ENCODE assay signal across 8 cellular contexts in genomic region chr2:218368621-218369153, GRCh38. TPM values are rescaled to one million over a fixed set of nuclear protein-coding genes. Genes with fewer than 3 reads are reported as not detected.
DNase-seq lines count a peak whose midpoint lies in the region; ATAC-seq and TF ChIP-seq lines count a peak whose summit lies in the region.

No MANE protein-coding gene starts in this region.

- DNase-seq in AG04450 (ENCODE audit: low read depth, low spot score) (no peak), GM23338 (ENCODE audit: low spot score) (peak; percentile 72), amniotic epithelial cell (ENCODE audit: low read depth) (peak; percentile 43), mesenchymal stem cell (peak; percentile 46), NCI-H187 (lab: John Stamatoyannopoulos, UW) (no peak), GDM1 (lab: John Stamatoyannopoulos, UW) (no peak), SK-N-SH (no peak)

- H2BK120ac ChIP-seq in mesenchymal stem cell (ENCODE audit: low read depth, low read length): no peak overlapping the region

- peak overlapping the region; percentile 77 for H3K4me3 Mint-ChIP-seq in GM23338

- no peaks in the 10 kb centered on the region for H3K9me3 Mint-ChIP-seq in GM23338

- H3K9ac ChIP-seq in mesenchymal stem cell (ENCODE audit: low read length): no peak overlapping the region
- no peak overlapping the region for H3K9ac ChIP-seq in SK-N-SH

- peaks cover 23% of the 10 kb centered on the region for H3K27me3 Mint-ChIP-seq in GM23338 (ENCODE audit: insufficient read depth, low read depth, poor library complexity)

- peak overlapping the region in 1 of 2 experiments; percentile 70 for H2BK12ac ChIP-seq in mesenchymal stem cell (ENCODE audit: low read length in 2 of 2)

- H2AFZ ChIP-seq in GM23338 (peak overlapping the region; percentile 97), mesenchymal stem cell (ENCODE audit: low read depth, low read length) (peak overlapping the region; percentile 47), SK-N-SH (ENCODE audit: low read depth) (no peak overlapping the region)

- H3K27ac ChIP-seq in AG04450 (ENCODE audit: low read depth, low read length): no peak overlapping the region
- H3K27ac ChIP-seq in GM23338 (ENCODE audit: low read depth): no peak overlapping the region
- no peak overlapping the region for H3K27ac ChIP-seq in mesenchymal stem cell (ENCODE audit: low read length, poor library complexity, severe bottlenecking)
- no peak overlapping the region for H3K27ac ChIP-seq in SK-N-SH (ENCODE audit: low read depth in 2 of 2, low read length in 1 of 2)

- no peak overlapping the region for H2BK5ac ChIP-seq in mesenchymal stem cell (ENCODE audit: low read depth, low read length, poor library complexity, severe bottlenecking)

- 57% methylated on average over 24 of the region's 27 CpGs for WGBS in mesenchymal stem cell
- 86% methylated on average over 22 of the region's 27 CpGs for WGBS in SK-N-SH (ENCODE audit: low lambda C conversion rate)

- H3K36me3 Mint-ChIP-seq in GM23338 (ENCODE audit: low read depth): no peaks in the 10 kb centered on the region

- H3K27me3 ChIP-seq in AG04450 (ENCODE audit: control insufficient read depth, insufficient read depth, low read length) (peaks cover 4% of the 10 kb centered on the region), GM23338 (ENCODE audit: insufficient read depth) (no peaks in the 10 kb centered on the region), mesenchymal stem cell (ENCODE audit: control insufficient read depth in 1 of 2, insufficient read depth in 1 of 2, low read length in 2 of 2) (peaks cover 12 to 14% of the 10 kb centered on the region in 2 experiments), SK-N-SH (ENCODE audit: insufficient read depth) (no peaks in the 10 kb centered on the region)

- peak overlapping the region; percentile 30 for H2BK15ac ChIP-seq in mesenchymal stem cell (ENCODE audit: low read depth, poor library complexity, severe bottlenecking)

- H3K27ac Mint-ChIP-seq in GM23338: no peak overlapping the region

- no peak for TF ChIP-seq EP300 in SK-N-SH (IDR thresholded peaks at IDR 0.05; ENCODE audit: borderline replicate concordance in 1 of 2, low read depth in 1 of 2, low read length in 1 of 2)

- TF ChIP-seq RAD21 in SK-N-SH (IDR thresholded peaks at IDR 0.05; ENCODE audit: low read length): no peak

- H3K79me2 ChIP-seq in GM23338 (replicated peaks; ENCODE audit: insufficient read depth): no peaks in the 10 kb centered on the region
- no peaks in the 10 kb centered on the region for H3K79me2 ChIP-seq in SK-N-SH (ENCODE audit: insufficient read depth)

- H3K23ac ChIP-seq in mesenchymal stem cell (ENCODE audit: low read length in 2 of 2): no peak overlapping the region

- CTCF ChIA-PET in AG04450 (lab: Charles Lee): interaction anchor here (0.9 to 1.3 kb wide), 3 partner anchors 12 to 76 kb away, joined by 3 to 5 read pairs (median 3); partner anchors contain the start of gene CATIP
- CTCF ChIA-PET in SK-N-SH (lab: Yijun Ruan, JAX): no interaction called here

- H3K4ac ChIP-seq in mesenchymal stem cell (ENCODE audit: low read depth in 1 of 2, low read length in 2 of 2): peak overlapping the region in 1 of 2 experiments; percentile 62

- no peak overlapping the region for H3K18ac ChIP-seq in mesenchymal stem cell (ENCODE audit: low read depth in 1 of 2, low read length in 2 of 2)

- H3K4me1 ChIP-seq in GM23338 (ENCODE audit: insufficient read depth): no peaks in the 10 kb centered on the region
- peaks cover 4% of the 10 kb centered on the region for H3K4me1 ChIP-seq in mesenchymal stem cell (ENCODE audit: control insufficient read depth, insufficient read depth, low read depth, low read length)
- no peaks in the 10 kb centered on the region; a peak in 1 of 4 replicates for H3K4me1 ChIP-seq in SK-N-SH (ENCODE audit: control insufficient read depth in 1 of 2, insufficient read depth in 2 of 2, low read depth in 1 of 2, low read length in 1 of 2)

- peak; percentile 68 for ATAC-seq in GM23338
- no peak for ATAC-seq in HG02571 (IDR thresholded peaks at IDR 0.05; ENCODE audit: unreplicated experiment)

- H4K20me1 ChIP-seq in GM23338 (replicated peaks; ENCODE audit: insufficient read depth) (no peaks in the 10 kb centered on the region), SK-N-SH (ENCODE audit: insufficient read depth) (no peaks in the 10 kb centered on the region)

- H3K79me1 ChIP-seq in mesenchymal stem cell (replicated peaks; ENCODE audit: low read length, poor library complexity, severe bottlenecking): no peaks in the 10 kb centered on the region

- peaks cover 4% of the 10 kb centered on the region; the same call in 2 of the 3 replicates for H3K4me1 Mint-ChIP-seq in GM23338

- H3K4me3 ChIP-seq in AG04450 (ENCODE audit: low read depth, low read length) (no peak overlapping the region), GM23338 (peak overlapping the region; percentile 85), mesenchymal stem cell (ENCODE audit: insufficient read depth in 1 of 2, low read depth in 1 of 2, low read length in 2 of 2) (no peak overlapping the region), SK-N-SH (ENCODE audit: low read depth in 2 of 2, low read length in 1 of 2) (no peak overlapping the region)

- H4K91ac ChIP-seq in mesenchymal stem cell (ENCODE audit: low read length): no peak overlapping the region

- H3K9me3 ChIP-seq in AG04450 (ENCODE audit: control insufficient read depth, insufficient read depth, low read length) (peaks cover 9% of the 10 kb centered on the region), mesenchymal stem cell (ENCODE audit: control insufficient read depth, low read length) (peaks cover 5% of the 10 kb centered on the region), SK-N-SH (no peaks in the 10 kb centered on the region)

- 0 out of 2 replicates have a peak, but pooled peaks have one; percentile 7 for TF ChIP-seq CTCF in AG04450 (IDR thresholded peaks at IDR 0.05; ENCODE audit: low read depth, low read length)
- peak in 1 of 2 experiments; percentile 29; a peak in 2 of 4 replicates for TF ChIP-seq CTCF in GM23338 (conservative IDR thresholded peaks at IDR 0.05; ENCODE audit: low read depth in 2 of 2)
- TF ChIP-seq CTCF in SK-N-SH (IDR thresholded peaks at IDR 0.05): no peak

- H3K36me3 ChIP-seq in GM23338 (ENCODE audit: insufficient read depth): no peaks in the 10 kb centered on the region
- no peaks in the 10 kb centered on the region for H3K36me3 ChIP-seq in mesenchymal stem cell (ENCODE audit: control insufficient read depth in 1 of 2, insufficient read depth in 2 of 2, low read depth in 1 of 2, low read length in 2 of 2)
- no peaks in the 10 kb centered on the region for H3K36me3 ChIP-seq in SK-N-SH (replicated peaks in 1 of 2; ENCODE audit: control insufficient read depth in 1 of 2, insufficient read depth in 2 of 2, low read length in 1 of 2)

- POLR2A ChIA-PET in AG04450 (lab: Yijun Ruan, JAX): interaction anchor here (0.9 kb wide), 1 partner anchor 27 kb away, joined by 5 read pairs; no protein-coding TSS in a partner anchor
- POLR2A ChIA-PET in SK-N-SH (lab: Yijun Ruan, JAX): no interaction called here

- H3K14ac ChIP-seq in mesenchymal stem cell (ENCODE audit: low read length in 2 of 2): no peak overlapping the region

- H3K4me2 ChIP-seq in GM23338 (peak overlapping the region; percentile 96), mesenchymal stem cell (ENCODE audit: low read length, poor library complexity, severe bottlenecking) (no peak overlapping the region), SK-N-SH (no peak overlapping the region)

- H4K8ac ChIP-seq in mesenchymal stem cell (ENCODE audit: low read length): no peak overlapping the region

- H3K9me2 ChIP-seq in GM23338 (ENCODE audit: insufficient read depth): no peaks in the 10 kb centered on the region
- no peaks in the 10 kb centered on the region for H3K9me2 ChIP-seq in SK-N-SH

- no peak overlapping the region for H2AK5ac ChIP-seq in mesenchymal stem cell (ENCODE audit: low read length, severe bottlenecking)

- H3F3A ChIP-seq in GM23338 (replicated peaks; ENCODE audit: low read depth) (peaks cover 8% of the 10 kb centered on the region; the same call in 1 of the 2 replicates), SK-N-SH (replicated peaks; ENCODE audit: insufficient read depth) (no peaks in the 10 kb centered on the region)

RNA-seq across cellular contexts. Expression of gene CATIP, which starts 12.0 kb away (rescaled TPM):
- polyA plus RNA-seq in AG04450 (2011; rRNA removed): not detected in 2 replicates
- polyA minus RNA-seq in AG04450 (2011; rRNA and poly(A)+ RNA removed): 0.43 and 0.46 TPM in 2 replicates
- total RNA-seq in GM23338 (2014; rRNA removed; shearing (Covaris generic)): not detected in 2 replicates
- polyA plus RNA-seq in GM23338 (2016; fragmentation: Nextera tagmentation; extraction: Ambion mirVana): 0.15 and 0.23 TPM in 2 replicates
- not detected for polyA plus RNA-seq in mesenchymal stem cell (2013, experiment 1 of 2)
- polyA plus RNA-seq in mesenchymal stem cell (2013, experiment 2 of 2): not detected
- 0.18 and 0.26 TPM in 2 replicates for polyA plus RNA-seq in SK-N-SH (2012; rRNA removed)
- 0.08 and 0.12 TPM in 2 replicates for polyA plus RNA-seq in SK-N-SH (2012; cell fraction: cytosol; rRNA removed)
- 0.64 and 0.94 TPM in 2 replicates for polyA plus RNA-seq in SK-N-SH (2012; cell fraction: nucleus; rRNA removed)

RNA-seq across cellular contexts. Expression of gene SLC11A1, which starts 13.4 kb away (rescaled TPM):
- polyA plus RNA-seq in AG04450 (2011; rRNA removed) (0.04 TPM in 1 of 2 replicates, not detected in the other), GM23338 (2016; fragmentation: Nextera tagmentation; extraction: Ambion mirVana) (0.16 and 0.31 TPM in 2 replicates), SK-N-SH (2012; rRNA removed) (0.26 and 0.31 TPM in 2 replicates)
- 0.14 TPM in 1 of 2 replicates, not detected in the other for polyA minus RNA-seq in AG04450 (2011; rRNA and poly(A)+ RNA removed)
- 0.89 TPM in 1 of 2 replicates, not detected in the other for total RNA-seq in GM23338 (2014; rRNA removed; shearing (Covaris generic))
- polyA plus RNA-seq in mesenchymal stem cell (2013, experiment 1 of 2): 0.10 TPM
- polyA plus RNA-seq in mesenchymal stem cell (2013, experiment 2 of 2): 0.10 TPM
- polyA plus RNA-seq in SK-N-SH (2012; cell fraction: cytosol; rRNA removed): 0.13 and 0.24 TPM in 2 replicates
- 0.25 and 0.56 TPM in 2 replicates for polyA plus RNA-seq in SK-N-SH (2012; cell fraction: nucleus; rRNA removed)

RNA-seq across cellular contexts. Expression of gene CTDSP1, which starts 31.0 kb away (rescaled TPM):
- polyA plus RNA-seq in AG04450 (2011; rRNA removed): 51.3 and 66.6 TPM in 2 replicates
- 77.8 and 111 TPM in 2 replicates for polyA minus RNA-seq in AG04450 (2011; rRNA and poly(A)+ RNA removed)
- total RNA-seq in GM23338 (2014; rRNA removed; shearing (Covaris generic)): 14.8 and 21.8 TPM in 2 replicates
- polyA plus RNA-seq in GM23338 (2016; fragmentation: Nextera tagmentation; extraction: Ambion mirVana): 6.7 and 6.9 TPM in 2 replicates
- 65.2 TPM for polyA plus RNA-seq in mesenchymal stem cell (2013, experiment 1 of 2)
- 63.8 TPM for polyA plus RNA-seq in mesenchymal stem cell (2013, experiment 2 of 2)
- polyA plus RNA-seq in SK-N-SH (2012; rRNA removed): 78.5 and 88.0 TPM in 2 replicates
- 36.6 and 51.6 TPM in 2 replicates for polyA plus RNA-seq in SK-N-SH (2012; cell fraction: cytosol; rRNA removed)
- 82.0 and 102 TPM in 2 replicates for polyA plus RNA-seq in SK-N-SH (2012; cell fraction: nucleus; rRNA removed)

RNA-seq across cellular contexts. Expression of gene VIL1, which starts 50.2 kb away (rescaled TPM):
- 0.06 TPM in 1 of 2 replicates, not detected in the other for polyA plus RNA-seq in AG04450 (2011; rRNA removed)
- not detected in 2 replicates for polyA minus RNA-seq in AG04450 (2011; rRNA and poly(A)+ RNA removed)
- total RNA-seq in GM23338 (2014; rRNA removed; shearing (Covaris generic)): 5.9 and 9.2 TPM in 2 replicates
- polyA plus RNA-seq in GM23338 (2016; fragmentation: Nextera tagmentation; extraction: Ambion mirVana): 2.3 and 3.5 TPM in 2 replicates
- polyA plus RNA-seq in mesenchymal stem cell (2013, experiment 1 of 2): not detected
- polyA plus RNA-seq in mesenchymal stem cell (2013, experiment 2 of 2): under 0.01 TPM
- polyA plus RNA-seq in SK-N-SH (2012; rRNA removed): under 0.01 and 0.02 TPM in 2 replicates
- not detected in 2 replicates for polyA plus RNA-seq in SK-N-SH (2012; cell fraction: cytosol; rRNA removed)
- 0.05 and 0.10 TPM in 2 replicates for polyA plus RNA-seq in SK-N-SH (2012; cell fraction: nucleus; rRNA removed)

Comparison
In these comparisons a context has a peak if more than half of its experiments do, and no peak if none do; other contexts are left out.
1. DNase-seq: peak in GM23338 (single experiment), amniotic epithelial cell (single experiment) and mesenchymal stem cell (single experiment); none in AG04450 (single experiment), NCI-H187 (0 of 2), GDM1 (single experiment) and SK-N-SH (single experiment).